ENCODE assay signal across 18 cellular contexts in the genomic region with DNA sequence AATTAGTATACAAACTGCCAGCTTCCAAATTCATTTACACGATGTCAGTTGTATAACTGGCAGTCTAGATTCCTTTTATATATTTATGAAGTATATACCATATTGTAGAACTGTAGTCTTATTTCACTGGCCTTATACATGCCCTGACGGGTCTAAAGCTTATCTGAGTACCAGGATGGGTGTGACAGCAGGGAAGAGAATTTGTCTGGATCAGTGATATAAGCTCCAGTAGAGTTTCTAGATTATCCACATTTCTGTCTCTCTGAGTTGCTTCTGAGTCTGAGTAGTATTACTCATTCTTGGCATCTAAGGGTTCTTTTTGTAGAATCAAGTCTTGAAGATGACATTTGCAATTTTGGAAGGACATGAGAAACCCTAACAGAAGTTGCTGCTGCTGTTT.
A peak's percentile ranks its signal among the peaks of the same experiment; 100 is the strongest.
DNase-seq lines count a peak whose midpoint lies in the region; ATAC-seq and TF ChIP-seq lines count a peak whose summit lies in the region.
"Had no signal": no experiment of that assay in that cellular context is flagged by ENCODE, and none has a peak within 500 bp of the region (broad histone marks: within the 10 kb centered on the region; RNA-seq: fewer than 3 reads in every experiment).

No MANE protein-coding gene starts in this region.

- DNase-seq in NCI-H226, result peak; percentile 34
- DNase-seq in choroid plexus epithelial cell (ENCODE audit: low read depth), result peak; percentile 14
- peak; percentile 9 for DNase-seq in fibroblast of peridontal ligament (ENCODE audit: extremely low read depth)
- DNase-seq in trophoblast cell, result peak; percentile 52 to 80
- no peak for DNase-seq in activated naive CD4-positive, alpha-beta T cell treated with anti-CD3 and anti-CD28 coated beads, Interleukin-2, amount 50 U/mL, for 16 hours
- DNase-seq in NCI-H748 (lab: John Stamatoyannopoulos, UW; ENCODE audit: unreplicated experiment), result no peak
- DNase-seq in SW 1271 (lab: John Stamatoyannopoulos, UW), result no peak
- DNase-seq: EL, GF-D8, Kasumi-1, NCI-H1417, NCI-H1694 treated with DMSO at 0.1 percent for 48 hours, NCI-H2081 treated with DMSO at 0.1 percent for 48 hours, NCI-H446 treated with DMSO at 0.1 percent for 48 hours, NCI-H748 treated with DMSO at 0.1 percent for 48 hours had no signal

- H3K23ac ChIP-seq in trophoblast cell (ENCODE audit: low read length), result no peak overlapping the region

- H3K4me3 ChIP-seq in choroid plexus epithelial cell (ENCODE audit: low read depth, low read length) (no peak overlapping the region), trophoblast cell (ENCODE audit: low read depth, low read length) (no peak overlapping the region)
- H3K4me3 ChIP-seq: A549 had no signal

- no peak overlapping the region for H2AFZ ChIP-seq in trophoblast cell (ENCODE audit: insufficient read depth, low read length, poor library complexity)

- no peak overlapping the region for H3K18ac ChIP-seq in trophoblast cell (ENCODE audit: low read length)

- H3K27me3 ChIP-seq in trophoblast cell (ENCODE audit: insufficient read depth, low read length), result no peaks in the 10 kb centered on the region

- no peaks in the 10 kb centered on the region for H3K79me2 ChIP-seq in trophoblast cell (ENCODE audit: control insufficient read depth, insufficient read depth, low read length, poor library complexity)

- no peaks in the 10 kb centered on the region for H3K9me3 ChIP-seq in trophoblast cell (ENCODE audit: insufficient read depth, low read depth, low read length)
- H3K9me3 ChIP-seq: A549 had no signal

- no peak overlapping the region for H2BK120ac ChIP-seq in trophoblast cell (ENCODE audit: insufficient read depth, low read length, poor library complexity)

- no peak overlapping the region for H4K8ac ChIP-seq in trophoblast cell (ENCODE audit: low read depth, low read length)

- ATAC-seq in GM21447 (IDR thresholded peaks at IDR 0.05; ENCODE audit: unreplicated experiment), result no peak
- ATAC-seq: A549, Panc1 had no signal

- no CpG with 5 or more reads among the region's 2 CpGs for WGBS in trophoblast cell (ENCODE audit: extremely low coverage, insufficient coverage, insufficient read length)

- H3K36me3 ChIP-seq in trophoblast cell (ENCODE audit: control insufficient read depth in 1 of 2, insufficient read depth in 2 of 2, low read length in 2 of 2), result no peaks in the 10 kb centered on the region

- H2BK5ac ChIP-seq in trophoblast cell (ENCODE audit: low read depth, low read length, poor library complexity), result no peak overlapping the region

- no peak overlapping the region for H4K12ac ChIP-seq in trophoblast cell (ENCODE audit: low read depth, low read length)

- no peak overlapping the region for H3K14ac ChIP-seq in trophoblast cell (ENCODE audit: low read length)

- no peak overlapping the region for H2BK12ac ChIP-seq in trophoblast cell (ENCODE audit: low read length)

- TF ChIP-seq CTCF in choroid plexus epithelial cell (conservative IDR thresholded peaks at IDR 0.05; ENCODE audit: low read depth, low read length), result no peak

- no peak overlapping the region for H4K91ac ChIP-seq in trophoblast cell (ENCODE audit: low read depth, low read length)

- H2AK5ac ChIP-seq in trophoblast cell (ENCODE audit: low read length), result no peak overlapping the region

- H3K4me2 ChIP-seq in trophoblast cell (ENCODE audit: low read length), result no peak overlapping the region
- H3K4me2 ChIP-seq: A549 had no signal

- no peaks in the 10 kb centered on the region for H3K79me1 ChIP-seq in trophoblast cell (ENCODE audit: low read length)

- H3K4ac ChIP-seq in trophoblast cell (ENCODE audit: low read depth, low read length), result no peak overlapping the region

- H3K27ac ChIP-seq in trophoblast cell (ENCODE audit: low read depth, low read length), result no peak overlapping the region
- H3K27ac ChIP-seq: A549 had no signal

- H3K9ac ChIP-seq in trophoblast cell (ENCODE audit: low read length), result no peak overlapping the region

- H3K4me1 ChIP-seq in trophoblast cell (ENCODE audit: control insufficient read depth in 1 of 2, insufficient read depth in 2 of 2, low read length in 2 of 2), result no peaks in the 10 kb centered on the region
- H3K4me1 ChIP-seq: A549 had no signal

Comparison
In these comparisons a context has a peak if more than half of its experiments do, and no peak if none do; other contexts are left out.
1. DNase-seq: peak in NCI-H226 (single experiment), choroid plexus epithelial cell (single experiment), fibroblast of peridontal ligament (single experiment) and trophoblast cell (2 of 2); none in activated naive CD4-positive, alpha-beta T cell treated with anti-CD3 and anti-CD28 coated beads, Interleukin-2, amount 50 U/mL, for 16 hours (single experiment), NCI-H748 (single experiment) and SW 1271 (0 of 2).